5 cellular contexts compared by ENCODE assay signal in the genomic region with DNA sequence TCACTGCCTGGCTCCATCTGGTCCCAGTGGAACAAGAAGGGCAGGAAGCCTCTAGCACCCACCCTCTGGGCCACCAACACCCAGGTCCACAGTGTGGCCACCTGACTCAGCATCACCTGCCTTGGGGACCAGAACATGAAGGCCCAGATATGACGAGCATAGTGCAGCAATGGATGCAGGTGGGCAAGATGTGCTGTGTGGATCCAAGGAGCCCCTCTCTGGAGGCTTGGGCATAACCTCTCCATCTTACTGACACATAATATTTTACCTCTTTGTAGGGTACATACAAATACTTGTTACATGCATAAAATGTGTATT. TPM values are rescaled to one million over a fixed set of nuclear protein-coding genes. Genes with fewer than 3 reads are reported as not detected.
"Had no signal": no experiment of that assay in that cellular context is flagged by ENCODE, and none has a peak within 500 bp of the region (broad histone marks: within the 10 kb centered on the region; RNA-seq: fewer than 3 reads in every experiment).

No MANE protein-coding gene starts in this region.

RNA-seq across cellular contexts. Expression of a gene that starts 2.9 kb away (rescaled TPM):
- total RNA-seq: GM23338, H1, H9, HT-29, IMR-90 had no signal
- polyA plus RNA-seq: GM23338, H1, IMR-90 had no signal
